9 cellular contexts compared by ENCODE assay signal in the genomic region with DNA sequence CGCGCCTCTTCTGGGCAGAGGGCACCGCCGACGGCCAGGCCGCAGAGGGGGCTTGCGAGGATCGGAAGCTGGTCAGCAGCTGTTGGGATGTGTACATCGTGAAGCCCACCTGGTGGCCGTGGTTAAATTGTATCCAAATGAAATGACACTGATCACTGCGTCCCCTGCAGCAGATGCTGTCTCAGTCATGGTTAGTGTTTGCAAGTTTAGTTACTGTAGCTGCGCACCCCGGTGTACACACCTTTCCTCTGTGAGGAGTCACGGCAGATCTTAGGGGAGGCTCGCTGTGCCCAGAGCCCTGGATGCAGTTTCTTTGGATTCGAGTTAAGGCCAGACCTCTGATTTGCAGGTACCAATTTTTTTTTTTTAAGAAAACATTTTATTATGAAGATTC. TPM values are rescaled to one million over a fixed set of nuclear protein-coding genes. Genes with fewer than 3 reads are reported as not detected.
DNase-seq lines count a peak whose midpoint lies in the region; ATAC-seq, FAIRE-seq and TF ChIP-seq lines count a peak whose summit lies in the region.
"Had no signal": no experiment of that assay in that cellular context is flagged by ENCODE, and none has a peak within 500 bp of the region (broad histone marks: within the 10 kb centered on the region; RNA-seq: fewer than 3 reads in every experiment).

No MANE protein-coding gene starts in this region.

- DNase-seq in ELR (ENCODE audit: low read depth) (peak; percentile 30), SK-N-DZ (ENCODE audit: low spot score) (peak; percentile 17), epithelial cell of proximal tubule (ENCODE audit: low read depth) (no peak), OCI-M1 (lab: John Stamatoyannopoulos, UW) (no peak), RCC 7860 (ENCODE audit: low spot score) (no peak), NCI-H1930 (lab: John Stamatoyannopoulos, UW) (no peak)

- H3K4me1 ChIP-seq in neuron (ENCODE audit: insufficient read depth, low read length): peaks cover 14% of the 10 kb centered on the region

- ATAC-seq in HG02642 (IDR thresholded peaks at IDR 0.05; ENCODE audit: poor library complexity, unreplicated experiment): peak; percentile 6

- H3K9me3 ChIP-seq in neuron (ENCODE audit: low read length): no peaks in the 10 kb centered on the region

- no peak for FAIRE-seq in RCC 7860 (lab: Jason Lieb, UNC)
- FAIRE-seq: TTC549 had no signal

- H3K4me3 ChIP-seq in epithelial cell of proximal tubule (ENCODE audit: low read depth, low read length) (peak overlapping the region; percentile 92), neuron (ENCODE audit: low read length) (peak overlapping the region; percentile 97)

- H3K27me3 ChIP-seq in neuron (ENCODE audit: insufficient read depth, low read length): no peaks in the 10 kb centered on the region

- TF ChIP-seq CTCF in epithelial cell of proximal tubule (conservative IDR thresholded peaks at IDR 0.05; ENCODE audit: low read depth, low read length): no peak

- H3K36me3 ChIP-seq in neuron (ENCODE audit: insufficient read depth, low read length): peaks cover 8% of the 10 kb centered on the region

- H2AFZ ChIP-seq in neuron (ENCODE audit: low read depth, low read length): peak overlapping the region; percentile 23

RNA-seq across cellular contexts. Expression of gene NAA20, which starts 0.7 kb away (rescaled TPM):
- 51.2 and 54.2 TPM in 2 replicates for polyA plus RNA-seq in SK-N-DZ (2014; cell fraction: cytosol; rRNA removed)
- polyA plus RNA-seq in SK-N-DZ (2014; cell fraction: nucleus; rRNA removed): 34.3 and 40.0 TPM in 2 replicates
- total RNA-seq in epithelial cell of proximal tubule: 41.8 and 59.1 TPM in 2 replicates

RNA-seq across cellular contexts. Expression of gene CRNKL1, which starts 34.4 kb away (rescaled TPM):
- 35.6 and 37.3 TPM in 2 replicates for polyA plus RNA-seq in SK-N-DZ (2014; cell fraction: cytosol; rRNA removed)
- 18.2 and 19.3 TPM in 2 replicates for polyA plus RNA-seq in SK-N-DZ (2014; cell fraction: nucleus; rRNA removed)
- 15.8 and 18.7 TPM in 2 replicates for total RNA-seq in epithelial cell of proximal tubule

RNA-seq across cellular contexts. Expression of gene CFAP61, which starts 34.5 kb away (rescaled TPM):
- polyA plus RNA-seq in SK-N-DZ (2014; cell fraction: cytosol; rRNA removed): 0.90 and 1.8 TPM in 2 replicates
- 0.18 TPM in 1 of 2 replicates, not detected in the other for polyA plus RNA-seq in SK-N-DZ (2014; cell fraction: nucleus; rRNA removed)
- total RNA-seq in epithelial cell of proximal tubule: not detected in 2 replicates

Comparison
In these comparisons a context has a peak if more than half of its experiments do, and no peak if none do; other contexts are left out.
1. DNase-seq: peak in ELR (single experiment) and SK-N-DZ (single experiment); none in epithelial cell of proximal tubule (single experiment), OCI-M1 (single experiment), RCC 7860 (single experiment) and NCI-H1930 (0 of 2).